Comparison of ENCODE assay signal across 8 cellular contexts in the genomic region with DNA sequence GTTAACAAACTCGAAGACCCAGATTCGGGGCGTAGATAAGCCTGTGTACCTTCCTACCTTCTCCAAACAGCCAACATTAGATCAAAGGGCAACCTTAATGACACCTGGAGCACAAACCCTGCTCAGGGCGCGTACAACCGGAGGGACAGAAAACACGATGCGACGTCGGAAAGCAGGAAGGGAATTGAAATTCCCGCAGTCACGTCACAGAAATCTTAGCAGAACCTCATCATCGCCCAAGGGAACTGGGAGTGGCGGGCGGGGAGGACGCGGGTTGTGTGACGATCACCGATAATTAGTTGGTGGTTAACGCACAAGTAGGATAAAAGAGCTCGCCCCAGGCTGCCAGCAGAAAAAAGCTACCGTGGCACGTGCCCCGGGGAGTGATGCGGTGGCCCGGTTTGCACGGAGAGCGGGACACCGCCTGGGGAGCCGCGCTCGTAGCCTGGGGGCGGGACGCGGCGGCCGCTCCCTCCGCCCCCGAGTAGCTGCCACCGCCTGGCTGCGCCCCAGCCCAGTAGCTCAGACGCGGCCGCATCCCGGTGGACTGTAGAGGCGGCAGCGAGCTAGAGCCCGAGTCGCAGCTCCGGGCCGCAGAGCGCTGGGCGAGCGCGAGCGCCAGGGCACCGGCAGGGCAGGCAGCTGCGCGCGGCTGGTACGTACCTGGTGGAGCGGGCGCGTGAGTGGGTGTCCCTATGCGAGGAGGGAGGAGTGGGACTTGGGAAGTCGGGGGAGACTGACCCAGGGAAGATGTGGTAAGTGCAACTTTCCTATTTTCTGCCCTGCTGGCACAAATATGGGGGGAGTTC. TPM values are rescaled to one million over a fixed set of nuclear protein-coding genes. Genes with fewer than 3 reads are reported as not detected.
DNase-seq lines count a peak whose midpoint lies in the region; ATAC-seq and TF ChIP-seq lines count a peak whose summit lies in the region.

A gene with protein sequence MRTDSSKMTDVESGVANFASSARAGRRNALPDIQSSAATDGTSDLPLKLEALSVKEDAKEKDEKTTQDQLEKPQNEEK (plus strand): TSS at position 525 of the 809 bp plus-strand sequence. CDS start 107,390 bp downstream, outside the sequence.

- CTCF ChIA-PET in T-cell (lab: Charles Lee), result interaction anchor here in 1 of 2 donors (1.0 kb wide), 1 partner anchor 10 kb away, joined by 4 read pairs; no protein-coding TSS in a partner anchor

- H3K9me3 ChIP-seq in iPS DF 6.9 (ENCODE audit: control insufficient read depth, insufficient read depth, low read length), result no peaks in the 10 kb centered on the region

- H3K4me1 ChIP-seq in iPS DF 6.9 (ENCODE audit: control insufficient read depth, insufficient read depth, low read length), result 0 out of 2 replicates have a peak, but pooled peaks cover 1% of the 10 kb centered on the region

- in situ Hi-C loops in brain microvascular endothelial cell (cut with HindIII; ENCODE audit: low pct_ligation_motif_present, low sequenced_read_pairs), result no loop called here

- H3K4me1 Mint-ChIP-seq in T-cell, result peaks cover 18 to 20% (median 19%) of the 10 kb centered on the region in 3 donors

- H3K27ac ChIP-seq in brain microvascular endothelial cell (no peak within 1 kb of the TSS), iPS DF 6.9 (ENCODE audit: low read length) (no peak within 1 kb of the TSS)

- peak; percentile 42 for ATAC-seq in GM18499 (IDR thresholded peaks at IDR 0.05; ENCODE audit: insufficient read depth, unreplicated experiment)
- peak; percentile 89 for ATAC-seq in HG02798 (IDR thresholded peaks at IDR 0.05; ENCODE audit: poor library complexity, unreplicated experiment)
- peak; percentile 77 to 88 (median 86) for ATAC-seq in T-cell (replicated peaks in 1 of 4)

- H3K27me3 ChIP-seq in brain microvascular endothelial cell (replicated peaks) (peaks cover 4% of the 10 kb centered on the region), iPS DF 6.9 (ENCODE audit: control insufficient read depth, insufficient read depth, low read length) (peaks cover 12% of the 10 kb centered on the region; the same call in 1 of the 2 replicates)

- POLR2A ChIA-PET in T-cell (lab: Charles Lee), result no interaction called here

- H3K36me3 ChIP-seq in brain microvascular endothelial cell (replicated peaks), result no peaks in the 10 kb centered on the region
- H3K36me3 ChIP-seq in iPS DF 6.9 (ENCODE audit: control insufficient read depth, insufficient read depth, low read length), result no peaks in the 10 kb centered on the region

- no CpG with 5 or more reads among the region's 66 CpGs for WGBS in iPS DF 6.9 (ENCODE audit: insufficient coverage, insufficient read length)

- peak within 1 kb of the TSS; percentile 78 for H3K4me3 ChIP-seq in brain microvascular endothelial cell (ENCODE audit: low read depth, low read length)
- H3K4me3 ChIP-seq in iPS DF 6.9 (ENCODE audit: low read length), result peak within 1 kb of the TSS; percentile 33; the same call in 1 of the 2 replicates
- H3K4me3 ChIP-seq in retinal pigment epithelial cell (ENCODE audit: low read length), result peak within 1 kb of the TSS; percentile 85

- H3K4me3 Mint-ChIP-seq in T-cell, result peak within 1 kb of the TSS; percentile 78 to 87 (median 84)

- H3K27me3 Mint-ChIP-seq in T-cell, result peaks cover 25 to 28% of the 10 kb centered on the region in 2 donors

- peak; percentile 80 to 93 (median 89) for DNase-seq in NCI-H1417 (lab: John Stamatoyannopoulos, UW)
- peak in 25 of 34 experiments; percentile 3 to 41 (median 18) for DNase-seq in T-cell
- DNase-seq in brain microvascular endothelial cell, result peak; percentile 37
- no peak for DNase-seq in iPS DF 6.9 (ENCODE audit: low read depth, low spot score)
- DNase-seq in retinal pigment epithelial cell (ENCODE audit: low read depth), result peak; percentile 49
- DNase-seq in NAMALWA (ENCODE audit: low spot score), result no peak

- peak within 1 kb of the TSS; percentile 18 to 41 for H3K27ac Mint-ChIP-seq in T-cell

- TF ChIP-seq CTCF in brain microvascular endothelial cell (IDR thresholded peaks at IDR 0.05; ENCODE audit: low read depth, low read length, missing control alignments), result peak; percentile 54
- peak; percentile 48 for TF ChIP-seq CTCF in retinal pigment epithelial cell (conservative IDR thresholded peaks at IDR 0.05; ENCODE audit: low read depth, low read length)

- no peaks in the 10 kb centered on the region for H3K36me3 Mint-ChIP-seq in T-cell

- H3K9me3 Mint-ChIP-seq in T-cell, result no peaks in the 10 kb centered on the region

RNA-seq across cellular contexts. Expression of the gene that starts here (rescaled TPM):
- total RNA-seq in T-cell, result 1 to 10 TPM in 3 of 5 donors, under 1 TPM in 2; 0.47 to 2.1 (median 1.1) TPM

Comparison
In these comparisons a context has a peak if more than half of its experiments do, and no peak if none do; other contexts are left out.
1. DNase-seq: peak in NCI-H1417 (3 of 3), T-cell (25 of 34), brain microvascular endothelial cell (single experiment) and retinal pigment epithelial cell (single experiment); none in iPS DF 6.9 (single experiment) and NAMALWA (single experiment).
2. H3K4me3 ChIP-seq: peak in every context shown above with its lines; median percentile 85 in retinal pigment epithelial cell; 78 in brain microvascular endothelial cell; 33 in iPS DF 6.9.
3. Peak in every context shown above with its lines, with median percentiles within 50 percentile points of each other: ATAC-seq.